8 cellular contexts compared by ENCODE assay signal in the genomic region with DNA sequence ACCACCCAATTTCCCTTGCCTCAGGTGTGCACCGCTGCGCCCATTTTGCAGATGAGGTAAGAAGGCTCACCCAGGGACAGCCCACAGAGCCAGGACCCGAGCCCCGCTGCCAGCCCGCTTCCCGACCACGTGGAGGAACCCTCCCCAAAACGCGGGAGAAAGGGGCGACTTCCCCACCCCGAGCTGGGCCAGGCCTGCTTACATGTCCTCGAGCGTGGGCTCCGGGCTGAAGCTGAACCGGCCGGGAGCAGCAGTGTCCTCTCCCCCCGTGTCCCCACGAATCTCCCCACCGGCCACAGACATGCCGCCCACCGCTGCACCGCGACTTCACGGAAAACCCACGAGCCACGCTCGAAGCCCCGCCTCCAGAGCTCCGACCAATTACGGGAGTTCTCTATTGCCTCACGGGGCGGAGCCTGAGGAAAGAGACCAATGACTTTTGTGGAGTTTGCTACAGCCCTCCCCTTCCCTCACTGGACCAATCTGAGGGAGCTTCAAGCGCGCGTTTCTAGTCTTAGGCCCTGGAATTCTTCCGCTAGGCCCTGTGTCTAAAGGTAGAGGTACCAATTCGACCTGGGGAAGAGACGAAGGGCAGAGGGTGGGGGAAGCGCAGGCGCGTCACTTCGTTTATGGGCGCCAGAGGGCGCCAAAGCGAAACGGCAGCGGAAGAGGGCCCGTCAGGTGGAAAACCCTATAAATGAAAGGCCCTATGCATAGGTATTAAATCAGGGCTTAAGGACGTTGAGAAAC. TPM values are rescaled to one million over a fixed set of nuclear protein-coding genes. Genes with fewer than 3 reads are reported as not detected.
DNase-seq lines count a peak whose midpoint lies in the region; TF ChIP-seq lines count a peak whose summit lies in the region.

DCTPP1 (minus strand) TSS at position 353 of the 750 bp plus-strand sequence; CDS start at position 303, 50 bp downstream.

- peak within 1 kb of the TSS; percentile 87 for H2AFZ ChIP-seq in mesenchymal stem cell (ENCODE audit: low read depth, low read length)

- no peak within 1 kb of the TSS for H3K27ac ChIP-seq in mesenchymal stem cell (ENCODE audit: low read length, poor library complexity, severe bottlenecking)

- peak within 1 kb of the TSS; percentile 12 for H4K91ac ChIP-seq in mesenchymal stem cell (ENCODE audit: low read length)

- no peaks in the 10 kb centered on the region for H3K27me3 ChIP-seq in endocrine pancreas (ENCODE audit: control insufficient read depth, insufficient read depth, low read length)
- peaks cover 0 to 9% of the 10 kb centered on the region in 2 experiments for H3K27me3 ChIP-seq in mesenchymal stem cell (ENCODE audit: control insufficient read depth in 1 of 2, insufficient read depth in 1 of 2, low read length in 2 of 2)

- H2BK12ac ChIP-seq in mesenchymal stem cell (ENCODE audit: low read length in 2 of 2) = no peak within 1 kb of the TSS

- H3K9me3 ChIP-seq in endocrine pancreas (ENCODE audit: control insufficient read depth, low read length) = no peaks in the 10 kb centered on the region
- H3K9me3 ChIP-seq in mesenchymal stem cell (ENCODE audit: control insufficient read depth, low read length) = no peaks in the 10 kb centered on the region

- peak within 1 kb of the TSS in 1 of 2 experiments; percentile 49 for H3K23ac ChIP-seq in mesenchymal stem cell (ENCODE audit: low read length in 2 of 2)

- H3K36me3 ChIP-seq in endocrine pancreas (ENCODE audit: control insufficient read depth, insufficient read depth, low read length) (no peaks in the 10 kb centered on the region), mesenchymal stem cell (ENCODE audit: control insufficient read depth in 1 of 2, insufficient read depth in 2 of 2, low read depth in 1 of 2, low read length in 2 of 2) (peaks cover 16 to 17% of the 10 kb centered on the region in 2 experiments)

- peak within 1 kb of the TSS; percentile 74 for H2BK15ac ChIP-seq in mesenchymal stem cell (ENCODE audit: low read depth, poor library complexity, severe bottlenecking)

- 3% methylated on average over 47 of the region's 49 CpGs for WGBS in mesenchymal stem cell

- H2AK5ac ChIP-seq in mesenchymal stem cell (ENCODE audit: low read length, severe bottlenecking) = peak within 1 kb of the TSS; percentile 54

- TF ChIP-seq CTCF in GM20000 (IDR thresholded peaks at IDR 0.05; ENCODE audit: extremely low read depth, missing control alignments) = peak; percentile 86

- DNase-seq in COR-L47 (lab: John Stamatoyannopoulos, UW) = peak; percentile 100
- DNase-seq in GM20000 (ENCODE audit: low spot score) = peak; percentile 93
- DNase-seq in HT-29 (ENCODE audit: low spot score) = peak; percentile 99
- peak; percentile 95 for DNase-seq in NK-92 treated with Interleukin-12 subunit alpha and Interleukin-12 subunit beta, amount 100 ng/mL, for 24 hours (lab: John Stamatoyannopoulos, UW)
- peak; percentile 99 for DNase-seq in mesenchymal stem cell
- DNase-seq in stimulated activated CD8-positive, alpha-beta memory T cell treated with anti-CD3 and anti-CD28 coated beads, Interleukin-12 subunit alpha, Interleukin-12 subunit beta, amount 100 ng/mL, for 4 hours (ENCODE audit: low read depth) = peak; percentile 90

- CTCF ChIA-PET in activated CD8-positive, alpha-beta memory T cell treated with anti-CD3 and anti-CD28 coated beads for 36 hours (lab: Charles Lee) = interaction anchor here (0.6 to 2.4 kb wide), 39 partner anchors 9 to 984 kb away, joined by 3 to 20 read pairs (median 5); partner anchors contain the start of genes ITGAL, SEPHS2, ZNF48 and ZNF747

- H3K4me3 ChIP-seq in endocrine pancreas (ENCODE audit: control insufficient read depth, insufficient read depth, low read length) = no peak within 1 kb of the TSS
- peak within 1 kb of the TSS; percentile 89 to 98 for H3K4me3 ChIP-seq in mesenchymal stem cell (ENCODE audit: insufficient read depth in 1 of 2, low read depth in 1 of 2, low read length in 2 of 2)

- H3K9ac ChIP-seq in endocrine pancreas (ENCODE audit: control insufficient read depth, insufficient read depth, low read length) (peak within 1 kb of the TSS; percentile 79), mesenchymal stem cell (ENCODE audit: low read length) (peak within 1 kb of the TSS; percentile 86)

- peak within 1 kb of the TSS in 1 of 2 experiments; percentile 60 for H3K4ac ChIP-seq in mesenchymal stem cell (ENCODE audit: low read depth in 1 of 2, low read length in 2 of 2)

- H3K18ac ChIP-seq in mesenchymal stem cell (ENCODE audit: low read depth in 1 of 2, low read length in 2 of 2) = peak within 1 kb of the TSS; percentile 19 to 77

- no peak within 1 kb of the TSS for H2BK120ac ChIP-seq in mesenchymal stem cell (ENCODE audit: low read depth, low read length)

- POLR2A ChIA-PET in activated CD8-positive, alpha-beta memory T cell treated with anti-CD3 and anti-CD28 coated beads for 36 hours (lab: Charles Lee) = interaction anchor here (0.5 to 1.9 kb wide), 17 partner anchors 11 to 338 kb away, joined by 3 to 12 read pairs (median 4); partner anchors contain the start of genes TBX6, ZNF688, ZNF689 and ZNF747

- no peak within 1 kb of the TSS for H2BK5ac ChIP-seq in mesenchymal stem cell (ENCODE audit: low read depth, low read length, poor library complexity, severe bottlenecking)

- peak within 1 kb of the TSS; percentile 98 for H4K8ac ChIP-seq in mesenchymal stem cell (ENCODE audit: low read length)

- H3K4me1 ChIP-seq in endocrine pancreas (ENCODE audit: control insufficient read depth, insufficient read depth, low read length) (no peaks in the 10 kb centered on the region), mesenchymal stem cell (ENCODE audit: control insufficient read depth, insufficient read depth, low read depth, low read length) (peaks cover 10% of the 10 kb centered on the region)

- peaks cover 18% of the 10 kb centered on the region for H3K79me1 ChIP-seq in mesenchymal stem cell (replicated peaks; ENCODE audit: low read length, poor library complexity, severe bottlenecking)

- H3K4me2 ChIP-seq in mesenchymal stem cell (ENCODE audit: low read length, poor library complexity, severe bottlenecking) = peak within 1 kb of the TSS; percentile 96

- H3K14ac ChIP-seq in mesenchymal stem cell (ENCODE audit: low read length in 2 of 2) = peak within 1 kb of the TSS in 1 of 2 experiments; percentile 61

RNA-seq across cellular contexts. Expression of gene DCTPP1, which starts in this region (rescaled TPM):
- total RNA-seq in HT-29 (2014; rRNA removed; shearing (Covaris generic)) = 107 and 111 TPM in 2 replicates
- total RNA-seq in activated CD8-positive, alpha-beta memory T cell treated with anti-CD3 and anti-CD28 coated beads for 36 hours = 100 to 1,000 TPM; 182 TPM
- 15.9 TPM for polyA plus RNA-seq in mesenchymal stem cell (2013, experiment 1 of 2)
- polyA plus RNA-seq in mesenchymal stem cell (2013, experiment 2 of 2) = 16.5 TPM
